Comparison of ENCODE assay signal across 8 cellular contexts in genomic region chr5:9653811-9654210, GRCh38. TPM values are rescaled to one million over a fixed set of nuclear protein-coding genes. Genes with fewer than 3 reads are reported as not detected.
DNase-seq lines count a peak whose midpoint lies in the region; ATAC-seq and TF ChIP-seq lines count a peak whose summit lies in the region.

No MANE protein-coding gene starts in this region.

- TF ChIP-seq CTCF in chondrocyte (IDR thresholded peaks at IDR 0.05) (no peak), smooth muscle cell (IDR thresholded peaks at IDR 0.05; ENCODE audit: borderline replicate concordance, insufficient read depth, poor library complexity, severe bottlenecking) (no peak), esophagus muscularis mucosa (IDR thresholded peaks at IDR 0.05) (no peak), coronary artery (IDR thresholded peaks at IDR 0.05) (no peak)

- peak overlapping the region; percentile 13 for H3K4me3 Mint-ChIP-seq in chondrocyte (ENCODE audit: unreplicated experiment)

- no peaks in the 10 kb centered on the region for H3K27me3 ChIP-seq in smooth muscle cell (ENCODE audit: low read depth)
- no peaks in the 10 kb centered on the region for H3K27me3 ChIP-seq in esophagus muscularis mucosa

- 0% methylated on average over 2 of the region's 2 CpGs for WGBS in smooth muscle cell (ENCODE audit: low lambda C conversion rate)
- 28% methylated on average over 2 of the region's 2 CpGs for WGBS in esophagus muscularis mucosa

- TF ChIP-seq EP300 in esophagus muscularis mucosa (IDR thresholded peaks at IDR 0.05) = no peak

- H3K4me3 ChIP-seq in smooth muscle cell (no peak overlapping the region), esophagus muscularis mucosa (no peak overlapping the region), coronary artery (no peak overlapping the region)

- no peaks in the 10 kb centered on the region for H3K27me3 Mint-ChIP-seq in chondrocyte (ENCODE audit: low read depth)

- no peaks in the 10 kb centered on the region for H4K20me1 ChIP-seq in smooth muscle cell (ENCODE audit: low read depth)

- H3F3A ChIP-seq in smooth muscle cell (ENCODE audit: low read depth) = peaks cover 24% of the 10 kb centered on the region

- H3K9me3 Mint-ChIP-seq in chondrocyte (ENCODE audit: low read depth) = peaks cover 10% of the 10 kb centered on the region

- no peak for TF ChIP-seq POLR2A in esophagus muscularis mucosa (IDR thresholded peaks at IDR 0.05; ENCODE audit: low read depth)

- peak; percentile 91 for ATAC-seq in HG03175 (IDR thresholded peaks at IDR 0.05; ENCODE audit: unreplicated experiment)

- intact Hi-C loops in esophagus muscularis mucosa (cut with DNase I) = no loop called here

- H3K36me3 ChIP-seq in smooth muscle cell (ENCODE audit: low read depth) = no peaks in the 10 kb centered on the region
- H3K36me3 ChIP-seq in esophagus muscularis mucosa = no peaks in the 10 kb centered on the region

- H3K9me3 ChIP-seq in smooth muscle cell (replicated peaks; ENCODE audit: low read depth) = no peaks in the 10 kb centered on the region
- H3K9me3 ChIP-seq in esophagus muscularis mucosa = no peaks in the 10 kb centered on the region

- DNase-seq in NCI-H82 (lab: John Stamatoyannopoulos, UW) (peak; percentile 23), NCI-H82 treated with DMSO at 0.1 percent for 48 hours (lab: John Stamatoyannopoulos, UW; ENCODE audit: unreplicated experiment) (no peak), chondrocyte (ENCODE audit: low spot score) (no peak), smooth muscle cell (lab: John Stamatoyannopoulos, UW; ENCODE audit: unreplicated experiment) (peak; percentile 5), esophagus muscularis mucosa (ENCODE audit: extremely low spot score) (no peak), coronary artery (ENCODE audit: low spot score) (no peak)
- DNase-seq in activated naive CD4-positive, alpha-beta T cell treated with anti-CD3 and anti-CD28 coated beads, Interleukin-2, amount 50 U/mL, for 16 hours = no peak

- H3K27ac Mint-ChIP-seq in chondrocyte (ENCODE audit: unreplicated experiment) = peak overlapping the region; percentile 93

- H3K79me2 ChIP-seq in smooth muscle cell (ENCODE audit: low read depth) = no peaks in the 10 kb centered on the region

- H3K9ac ChIP-seq in smooth muscle cell (ENCODE audit: low read depth) = peak overlapping the region; percentile 86

- H3K4me1 Mint-ChIP-seq in chondrocyte (ENCODE audit: low read depth) = peaks cover 61% of the 10 kb centered on the region

- H3K4me1 ChIP-seq in smooth muscle cell (ENCODE audit: low read depth) (peaks cover 19% of the 10 kb centered on the region), esophagus muscularis mucosa (peaks cover 5 to 17% (median 11%) of the 10 kb centered on the region in 4 donors)

- H2AFZ ChIP-seq in smooth muscle cell (ENCODE audit: low read depth) = no peak overlapping the region

- H3K36me3 Mint-ChIP-seq in chondrocyte (ENCODE audit: low read depth) = peaks cover 4% of the 10 kb centered on the region

- peak overlapping the region; percentile 99 for H3K27ac ChIP-seq in smooth muscle cell (ENCODE audit: low read depth)
- H3K27ac ChIP-seq in esophagus muscularis mucosa (replicated peaks in 1 of 4) = peak overlapping the region in 1 of 4 donors; percentile 1
- H3K27ac ChIP-seq in coronary artery = no peak overlapping the region

- peak overlapping the region; percentile 74 for H3K4me2 ChIP-seq in smooth muscle cell

RNA-seq across cellular contexts. Expression of gene TAS2R1, which starts 23.7 kb away (rescaled TPM):
- total RNA-seq in chondrocyte (1.6 to 1.7 TPM in 2 of 3 replicates, not detected in the other), smooth muscle cell (not detected in 2 replicates), esophagus muscularis mucosa (not detected)
- 0.53 TPM in 1 of 2 replicates, not detected in the other for polyA plus RNA-seq in smooth muscle cell

Comparison
In these comparisons a context has a peak if more than half of its experiments do, and no peak if none do; other contexts are left out.
1. DNase-seq: peak in NCI-H82 (single experiment) and smooth muscle cell (single experiment); none in NCI-H82 treated with DMSO at 0.1 percent for 48 hours (single experiment), chondrocyte (single experiment), esophagus muscularis mucosa (single experiment), activated naive CD4-positive, alpha-beta T cell treated with anti-CD3 and anti-CD28 coated beads, Interleukin-2, amount 50 U/mL, for 16 hours (single experiment) and coronary artery (single experiment).